15 cellular contexts compared by ENCODE assay signal in the genomic region with DNA sequence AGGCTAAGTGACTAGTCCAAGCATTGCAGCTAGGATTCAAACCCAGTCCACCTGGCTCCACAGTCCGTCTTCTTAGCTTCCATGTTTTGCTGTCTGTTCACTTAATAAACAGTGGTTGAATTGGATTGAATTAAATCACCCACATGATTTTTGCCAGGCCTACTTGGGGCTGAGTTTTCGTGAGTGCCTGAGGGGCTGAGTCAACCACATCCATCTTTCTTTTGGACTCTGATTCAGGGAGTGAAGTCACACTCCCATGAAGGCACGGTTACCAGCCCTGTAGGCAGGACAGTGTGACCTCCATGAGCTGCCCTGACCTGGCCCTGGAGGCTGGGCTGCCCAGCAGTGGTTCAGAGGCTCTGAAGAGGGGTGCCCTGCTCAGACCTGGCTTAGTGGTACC.
DNase-seq lines count a peak whose midpoint lies in the region; ATAC-seq and TF ChIP-seq lines count a peak whose summit lies in the region.
"Had no signal": no experiment of that assay in that cellular context is flagged by ENCODE, and none has a peak within 500 bp of the region (broad histone marks: within the 10 kb centered on the region; RNA-seq: fewer than 3 reads in every experiment).

No MANE protein-coding gene starts in this region.

- no peaks in the 10 kb centered on the region for H3K36me3 Mint-ChIP-seq in dendritic cell treated with granulocyte-macrophage colony-stimulating factor and Interleukin-4, amounts not matched to agents 40 ng/mL and 50 ng/mL, for 4 days (ENCODE audit: low read depth)

- DNase-seq in BJ (ENCODE audit: low read depth): peak; percentile 49
- peak; percentile 68 for DNase-seq in NCI-H226
- DNase-seq in myocyte (ENCODE audit: low read depth): peak; percentile 85
- no peak for DNase-seq in NCI-H1436 (lab: John Stamatoyannopoulos, UW)
- DNase-seq in stimulated activated naive CD8-positive, alpha-beta T cell treated with anti-CD3 and anti-CD28 coated beads, Interleukin-15, Interleukin-2, amounts not matched to agents 100 U/mL and 50 U/mL, for 24 hours: no peak
- DNase-seq in germinal center (ENCODE audit: low spot score): no peak
- DNase-seq: activated CD4-positive, alpha-beta T cell treated with anti-CD3 and anti-CD28 coated beads for 48 hours; activated T-cell treated with anti-CD3 and anti-CD28 coated beads, Interleukin-2, amount 50 U/mL, for 4 hours; CD4-positive, alpha-beta T cell; Karpas-422; mucosa of descending colon; NCI-H2171 had no signal

- CTCF ChIA-PET in BJ (lab: Yijun Ruan, JAX): interaction anchor here (1.7 kb wide), 1 partner anchor 222 kb away, joined by 5 read pairs; no protein-coding TSS in a partner anchor

- intact Hi-C loops in dendritic cell treated with granulocyte-macrophage colony-stimulating factor and Interleukin-4, amounts not matched to agents 40 ng/mL and 50 ng/mL, for 4 days (cut with micrococcal nuclease): no loop called here

- no peak for ATAC-seq in HG02798 (IDR thresholded peaks at IDR 0.05; ENCODE audit: poor library complexity, unreplicated experiment)
- ATAC-seq in stimulated activated naive CD8-positive, alpha-beta T cell treated with anti-CD3 and anti-CD28 coated beads, Interleukin-15, Interleukin-2, amounts not matched to agents 100 U/mL and 50 U/mL, for 24 hours: no peak
- ATAC-seq: activated T-cell treated with anti-CD3 and anti-CD28 coated beads, Interleukin-2, amount 50 U/mL, for 4 hours; mucosa of descending colon had no signal

- H3K4me1 Mint-ChIP-seq in dendritic cell treated with granulocyte-macrophage colony-stimulating factor and Interleukin-4, amounts not matched to agents 40 ng/mL and 50 ng/mL, for 4 days (ENCODE audit: low read depth): peaks cover 23% of the 10 kb centered on the region

- H3K27me3 Mint-ChIP-seq in dendritic cell treated with granulocyte-macrophage colony-stimulating factor and Interleukin-4, amounts not matched to agents 40 ng/mL and 50 ng/mL, for 4 days: peaks cover 17% of the 10 kb centered on the region

- no peaks in the 10 kb centered on the region for H3K36me3 ChIP-seq in BJ (ENCODE audit: control insufficient read depth, insufficient read depth, low read length)
- H3K36me3 ChIP-seq: ascending aorta had no signal

- H3K27ac Mint-ChIP-seq in dendritic cell treated with granulocyte-macrophage colony-stimulating factor and Interleukin-4, amounts not matched to agents 40 ng/mL and 50 ng/mL, for 4 days: peak overlapping the region; percentile 75
- H3K27ac Mint-ChIP-seq: CD4-positive, alpha-beta T cell had no signal

- POLR2A ChIA-PET in BJ (lab: Charles Lee): no interaction called here

- H3K4me3 Mint-ChIP-seq in dendritic cell treated with granulocyte-macrophage colony-stimulating factor and Interleukin-4, amounts not matched to agents 40 ng/mL and 50 ng/mL, for 4 days: no peak overlapping the region
- H3K4me3 Mint-ChIP-seq: activated T-cell treated with anti-CD3 and anti-CD28 coated beads, Interleukin-2, amount 50 U/mL, for 4 hours; CD4-positive, alpha-beta T cell had no signal

- TF ChIP-seq CTCF in BJ (IDR thresholded peaks at IDR 0.05; ENCODE audit: insufficient read depth, low read depth, low read length): no peak

- no peaks in the 10 kb centered on the region for H3K27me3 ChIP-seq in BJ (ENCODE audit: control insufficient read depth, insufficient read depth, low read length)
- H3K27me3 ChIP-seq: ascending aorta had no signal

- H3K9me3 Mint-ChIP-seq in dendritic cell treated with granulocyte-macrophage colony-stimulating factor and Interleukin-4, amounts not matched to agents 40 ng/mL and 50 ng/mL, for 4 days: no peaks in the 10 kb centered on the region
- H3K9me3 Mint-ChIP-seq: activated T-cell treated with anti-CD3 and anti-CD28 coated beads, Interleukin-2, amount 50 U/mL, for 4 hours; CD4-positive, alpha-beta T cell had no signal

- no peak overlapping the region for H3K4me3 ChIP-seq in BJ (ENCODE audit: low read depth, low read length)
- H3K4me3 ChIP-seq: ascending aorta, mucosa of descending colon had no signal

Comparison
In these comparisons a context has a peak if more than half of its experiments do, and no peak if none do; other contexts are left out.
1. DNase-seq: peak in BJ (single experiment), NCI-H226 (single experiment) and myocyte (single experiment); none in NCI-H1436 (single experiment), stimulated activated naive CD8-positive, alpha-beta T cell treated with anti-CD3 and anti-CD28 coated beads, Interleukin-15, Interleukin-2, amounts not matched to agents 100 U/mL and 50 U/mL, for 24 hours (single experiment) and germinal center (single experiment).